In genomic region chr13:86729206-86729605, GRCh38 we compare ENCODE assay signal across 23 cellular contexts.
"Had no signal": no experiment of that assay in that cellular context is flagged by ENCODE, and none has a peak within 500 bp of the region (broad histone marks: within the 10 kb centered on the region; RNA-seq: fewer than 3 reads in every experiment).

No MANE protein-coding gene starts in this region.

- DNase-seq: activated B cell treated with CpG ODN at 0.5 μM for 24 hours; activated CD4-positive, alpha-beta T cell treated with anti-CD3 and anti-CD28 coated beads for 48 hours; activated CD8-positive, alpha-beta memory T cell treated with anti-CD3 and anti-CD28 coated beads, Interleukin-2, amount 50 U/mL, for 48 hours; activated CD8-positive, alpha-beta T cell treated with anti-CD3 and anti-CD28 coated beads, Interleukin-2, amount 10 ng/mL, durations not matched to agents 7 days and 5 days; activated gamma-delta T cell treated with Interleukin-2 at 50 U/mL for 16 hours; activated T-cell treated with anti-CD3 and anti-CD28 coated beads, Interleukin-2, amount 50 U/mL, for 72 hours; amygdala; brain microvascular endothelial cell; effector memory CD4-positive, alpha-beta T cell; head of caudate nucleus; kidney glomerular epithelial cell; left ventricle myocardium superior; naive thymus-derived CD8-positive, alpha-beta T cell; stimulated activated CD4-positive, alpha-beta T cell treated with anti-CD3 and anti-CD28 coated beads, Interleukin-12 subunit alpha, Interleukin-12 subunit beta, amount 100 ng/mL, for 4 hours; stimulated activated CD4-positive, alpha-beta T cell treated with anti-CD3 and anti-CD28 coated beads, Interleukin-2, amount 100 ng/mL, for 24 hours had no signal

- H2AFZ ChIP-seq: parathyroid adenoma had no signal

- H3K27me3 Mint-ChIP-seq: activated B cell treated with CpG ODN at 0.5 μM for 24 hours; activated naive CD8-positive, alpha-beta T cell; dendritic cell treated with granulocyte-macrophage colony-stimulating factor and Interleukin-4, amounts not matched to agents 40 ng/mL and 50 ng/mL, for 4 days; memory B cell; naive thymus-derived CD8-positive, alpha-beta T cell had no signal

- H3K9me3 ChIP-seq: neutrophil, vagina had no signal

- H3K79me2 ChIP-seq: parathyroid adenoma had no signal

- H3K4me1 ChIP-seq: parathyroid adenoma, tibial nerve, vagina had no signal

- H3K9ac ChIP-seq: parathyroid adenoma had no signal

- H3K36me3 Mint-ChIP-seq: activated naive CD8-positive, alpha-beta T cell; memory B cell; naive thymus-derived CD8-positive, alpha-beta T cell had no signal

- H3K4me1 Mint-ChIP-seq: activated B cell treated with CpG ODN at 0.5 μM for 24 hours; memory B cell; naive thymus-derived CD8-positive, alpha-beta T cell had no signal

- FAIRE-seq: frontal cortex had no signal

- H3K27ac Mint-ChIP-seq: activated B cell treated with CpG ODN at 0.5 μM for 24 hours; activated CD8-positive, alpha-beta T cell treated with anti-CD3 and anti-CD28 coated beads, Interleukin-2, amount 10 ng/mL, durations not matched to agents 7 days and 5 days; activated naive CD8-positive, alpha-beta T cell; activated T-cell treated with anti-CD3 and anti-CD28 coated beads, Interleukin-2, amount 50 U/mL, for 72 hours; dendritic cell treated with granulocyte-macrophage colony-stimulating factor and Interleukin-4, amounts not matched to agents 40 ng/mL and 50 ng/mL, for 4 days; memory B cell; naive thymus-derived CD8-positive, alpha-beta T cell had no signal

- H3K27ac ChIP-seq: brain microvascular endothelial cell, neutrophil, parathyroid adenoma, tibial nerve, vagina had no signal

- ATAC-seq: activated CD8-positive, alpha-beta T cell treated with anti-CD3 and anti-CD28 coated beads, Interleukin-2, amount 10 ng/mL, durations not matched to agents 7 days and 5 days; activated T-cell treated with anti-CD3 and anti-CD28 coated beads, Interleukin-2, amount 50 U/mL, for 72 hours; left ventricle myocardium superior; naive thymus-derived CD8-positive, alpha-beta T cell had no signal

- H3K27me3 ChIP-seq: brain microvascular endothelial cell, neutrophil, tibial nerve, vagina had no signal

- H3K4me3 Mint-ChIP-seq: activated B cell treated with CpG ODN at 0.5 μM for 24 hours; activated CD8-positive, alpha-beta T cell treated with anti-CD3 and anti-CD28 coated beads, Interleukin-2, amount 10 ng/mL, durations not matched to agents 7 days and 5 days; activated naive CD8-positive, alpha-beta T cell; activated T-cell treated with anti-CD3 and anti-CD28 coated beads, Interleukin-2, amount 50 U/mL, for 72 hours; dendritic cell treated with granulocyte-macrophage colony-stimulating factor and Interleukin-4, amounts not matched to agents 40 ng/mL and 50 ng/mL, for 4 days; memory B cell; naive thymus-derived CD8-positive, alpha-beta T cell had no signal
